ENCODE assay signal across 1 cellular context in genomic region chr20:41669708-41670263, GRCh38.
TF ChIP-seq lines count a peak whose summit lies in the region.

No MANE protein-coding gene starts in this region.

TF ChIP-seq in K562, 482 proteins besides CTCF, POLR2A, EP300 and RAD21 (continued from another document and continues in another):
- TF ChIP-seq, protein P1, sequence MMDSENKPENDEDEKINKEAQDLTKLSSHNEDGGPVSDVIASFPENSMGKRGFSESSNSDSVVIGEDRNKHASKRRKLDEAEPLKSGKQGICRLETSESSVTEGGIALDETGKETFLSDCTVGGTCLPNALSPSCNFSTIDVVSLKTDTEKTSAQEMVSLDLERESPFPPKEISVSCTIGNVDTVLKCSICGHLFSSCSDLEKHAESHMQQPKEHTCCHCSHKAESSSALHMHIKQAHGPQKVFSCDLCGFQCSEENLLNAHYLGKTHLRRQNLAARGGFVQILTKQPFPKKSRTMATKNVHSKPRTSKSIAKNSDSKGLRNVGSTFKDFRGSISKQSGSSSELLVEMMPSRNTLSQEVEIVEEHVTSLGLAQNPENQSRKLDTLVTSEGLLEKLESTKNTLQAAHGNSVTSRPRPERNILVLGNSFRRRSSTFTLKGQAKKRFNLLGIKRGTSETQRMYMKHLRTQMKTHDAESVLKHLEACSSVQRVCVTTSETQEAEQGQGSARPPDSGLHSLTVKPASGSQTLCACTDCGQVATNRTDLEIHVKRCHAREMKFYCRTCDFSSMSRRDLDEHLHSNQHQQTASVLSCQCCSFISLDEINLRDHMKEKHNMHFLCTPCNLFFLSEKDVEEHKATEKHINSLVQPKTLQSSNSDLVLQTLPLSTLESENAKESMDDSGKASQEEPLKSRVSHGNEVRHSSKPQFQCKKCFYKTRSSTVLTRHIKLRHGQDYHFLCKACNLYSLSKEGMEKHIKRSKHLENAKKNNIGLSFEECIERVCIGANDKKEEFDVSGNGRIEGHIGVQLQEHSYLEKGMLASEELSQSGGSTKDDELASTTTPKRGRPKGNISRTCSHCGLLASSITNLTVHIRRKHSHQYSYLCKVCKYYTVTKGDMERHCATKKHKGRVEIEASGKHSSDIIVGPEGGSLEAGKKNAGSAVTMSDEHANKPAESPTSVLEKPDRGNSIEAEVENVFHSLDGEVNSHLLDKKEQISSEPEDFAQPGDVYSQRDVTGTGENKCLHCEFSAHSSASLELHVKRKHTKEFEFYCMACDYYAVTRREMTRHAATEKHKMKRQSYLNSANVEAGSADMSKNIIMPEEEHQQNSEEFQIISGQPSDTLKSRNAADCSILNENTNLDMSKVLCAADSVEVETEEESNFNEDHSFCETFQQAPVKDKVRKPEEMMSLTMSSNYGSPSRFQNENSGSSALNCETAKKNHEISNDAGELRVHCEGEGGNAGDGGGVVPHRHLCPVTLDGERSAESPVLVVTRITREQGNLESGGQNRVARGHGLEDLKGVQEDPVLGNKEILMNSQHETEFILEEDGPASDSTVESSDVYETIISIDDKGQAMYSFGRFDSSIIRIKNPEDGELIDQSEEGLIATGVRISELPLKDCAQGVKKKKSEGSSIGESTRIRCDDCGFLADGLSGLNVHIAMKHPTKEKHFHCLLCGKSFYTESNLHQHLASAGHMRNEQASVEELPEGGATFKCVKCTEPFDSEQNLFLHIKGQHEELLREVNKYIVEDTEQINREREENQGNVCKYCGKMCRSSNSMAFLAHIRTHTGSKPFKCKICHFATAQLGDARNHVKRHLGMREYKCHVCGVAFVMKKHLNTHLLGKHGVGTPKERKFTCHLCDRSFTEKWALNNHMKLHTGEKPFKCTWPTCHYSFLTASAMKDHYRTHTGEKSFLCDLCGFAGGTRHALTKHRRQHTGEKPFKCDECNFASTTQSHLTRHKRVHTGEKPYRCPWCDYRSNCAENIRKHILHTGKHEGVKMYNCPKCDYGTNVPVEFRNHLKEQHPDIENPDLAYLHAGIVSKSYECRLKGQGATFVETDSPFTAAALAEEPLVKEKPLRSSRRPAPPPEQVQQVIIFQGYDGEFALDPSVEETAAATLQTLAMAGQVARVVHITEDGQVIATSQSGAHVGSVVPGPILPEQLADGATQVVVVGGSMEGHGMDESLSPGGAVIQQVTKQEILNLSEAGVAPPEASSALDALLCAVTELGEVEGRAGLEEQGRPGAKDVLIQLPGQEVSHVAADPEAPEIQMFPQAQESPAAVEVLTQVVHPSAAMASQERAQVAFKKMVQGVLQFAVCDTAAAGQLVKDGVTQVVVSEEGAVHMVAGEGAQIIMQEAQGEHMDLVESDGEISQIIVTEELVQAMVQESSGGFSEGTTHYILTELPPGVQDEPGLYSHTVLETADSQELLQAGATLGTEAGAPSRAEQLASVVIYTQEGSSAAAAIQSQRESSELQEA (IDR thresholded peaks at IDR 0.05; ENCODE audit: low read depth) = peak; percentile 31; the same call in 1 of the 2 replicates
- TF ChIP-seq BRF1 (IDR thresholded peaks at IDR 0.05; ENCODE audit: borderline replicate concordance, extremely low read depth, insufficient read length) (no peak), HINFP (tag; conservative IDR thresholded peaks at IDR 0.05; ENCODE audit: low read depth) (no peak), MTA3 (IDR thresholded peaks at IDR 0.05; ENCODE audit: borderline replicate concordance) (peak; percentile 63), LEF1 (IDR thresholded peaks at IDR 0.05) (no peak), SNRNP70 (optimal IDR thresholded peaks at IDR 0.05; ENCODE audit: low read depth, low read length) (no peak), BRCA1 (IDR thresholded peaks at IDR 0.05) (no peak), BRCA1 (CRISPR knock-in tag; IDR thresholded peaks at IDR 0.05) (no peak), ZNF133 (CRISPR knock-in tag; IDR thresholded peaks at IDR 0.05) (no peak), RBM15 (IDR thresholded peaks at IDR 0.05; ENCODE audit: insufficient read depth, low read length) (no peak), SUPT5H (IDR thresholded peaks at IDR 0.05) (peak; percentile 56), HNRNPLL (IDR thresholded peaks at IDR 0.05; ENCODE audit: low read depth, low read length, poor library complexity, severe bottlenecking) (no peak), TCF7 (IDR thresholded peaks at IDR 0.05; ENCODE audit: borderline replicate concordance) (no peak), SNIP1 (IDR thresholded peaks at IDR 0.05; ENCODE audit: low read depth) (peak; percentile 51; the same call in 1 of the 2 replicates), ILF3 (IDR thresholded peaks at IDR 0.05; ENCODE audit: borderline replicate concordance) (no peak), THRB (CRISPR knock-in tag; conservative IDR thresholded peaks at IDR 0.05) (peak; percentile 60; the same call in 1 of the 2 replicates), HDAC2 (IDR thresholded peaks at IDR 0.05) (peak; percentile 71; the same call in 1 of the 2 replicates), HNRNPL (IDR thresholded peaks at IDR 0.05; ENCODE audit: low read depth, low read length) (no peak), ZNF354B (CRISPR knock-in tag; IDR thresholded peaks at IDR 0.05) (no peak), ZNF592 (IDR thresholded peaks at IDR 0.05) (peak; percentile 35; the same call in 1 of the 2 replicates), EP400 (IDR thresholded peaks at IDR 0.05) (peak; percentile 59; the same call in 1 of the 2 replicates), ILK (tag; IDR thresholded peaks at IDR 0.05; ENCODE audit: borderline replicate concordance, low read depth) (no peak), TAF1 (IDR thresholded peaks at IDR 0.05; ENCODE audit: control insufficient read depth, extremely low read depth, insufficient read depth, low read length, severe bottlenecking) (peak; percentile 48), MCM7 (IDR thresholded peaks at IDR 0.05) (peak; percentile 68 to 86; a peak in 1 of 4 replicates), HNRNPK (IDR thresholded peaks at IDR 0.05; ENCODE audit: low read depth, low read length, poor library complexity, severe bottlenecking) (no peak), ELF4 (CRISPR knock-in tag; IDR thresholded peaks at IDR 0.05) (peak; percentile 87), STAG1 (CRISPR knock-in tag; IDR thresholded peaks at IDR 0.05; ENCODE audit: borderline replicate concordance) (no peak), MLLT1 (IDR thresholded peaks at IDR 0.05) (peak; percentile 65 to 71; a peak in 3 of 4 replicates), PPARD (CRISPR knock-in tag; IDR thresholded peaks at IDR 0.05) (no peak), HNRNPUL1 (IDR thresholded peaks at IDR 0.05; ENCODE audit: low read length) (no peak), ZNF551 (CRISPR knock-in tag; IDR thresholded peaks at IDR 0.05) (no peak), LCOR (CRISPR knock-in tag; IDR thresholded peaks at IDR 0.05) (no peak)
- TF ChIP-seq, protein P2, sequence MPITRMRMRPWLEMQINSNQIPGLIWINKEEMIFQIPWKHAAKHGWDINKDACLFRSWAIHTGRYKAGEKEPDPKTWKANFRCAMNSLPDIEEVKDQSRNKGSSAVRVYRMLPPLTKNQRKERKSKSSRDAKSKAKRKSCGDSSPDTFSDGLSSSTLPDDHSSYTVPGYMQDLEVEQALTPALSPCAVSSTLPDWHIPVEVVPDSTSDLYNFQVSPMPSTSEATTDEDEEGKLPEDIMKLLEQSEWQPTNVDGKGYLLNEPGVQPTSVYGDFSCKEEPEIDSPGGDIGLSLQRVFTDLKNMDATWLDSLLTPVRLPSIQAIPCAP (CRISPR knock-in tag; IDR thresholded peaks at IDR 0.05; ENCODE audit: borderline replicate concordance) = no peak
- TF ChIP-seq, protein P3, sequence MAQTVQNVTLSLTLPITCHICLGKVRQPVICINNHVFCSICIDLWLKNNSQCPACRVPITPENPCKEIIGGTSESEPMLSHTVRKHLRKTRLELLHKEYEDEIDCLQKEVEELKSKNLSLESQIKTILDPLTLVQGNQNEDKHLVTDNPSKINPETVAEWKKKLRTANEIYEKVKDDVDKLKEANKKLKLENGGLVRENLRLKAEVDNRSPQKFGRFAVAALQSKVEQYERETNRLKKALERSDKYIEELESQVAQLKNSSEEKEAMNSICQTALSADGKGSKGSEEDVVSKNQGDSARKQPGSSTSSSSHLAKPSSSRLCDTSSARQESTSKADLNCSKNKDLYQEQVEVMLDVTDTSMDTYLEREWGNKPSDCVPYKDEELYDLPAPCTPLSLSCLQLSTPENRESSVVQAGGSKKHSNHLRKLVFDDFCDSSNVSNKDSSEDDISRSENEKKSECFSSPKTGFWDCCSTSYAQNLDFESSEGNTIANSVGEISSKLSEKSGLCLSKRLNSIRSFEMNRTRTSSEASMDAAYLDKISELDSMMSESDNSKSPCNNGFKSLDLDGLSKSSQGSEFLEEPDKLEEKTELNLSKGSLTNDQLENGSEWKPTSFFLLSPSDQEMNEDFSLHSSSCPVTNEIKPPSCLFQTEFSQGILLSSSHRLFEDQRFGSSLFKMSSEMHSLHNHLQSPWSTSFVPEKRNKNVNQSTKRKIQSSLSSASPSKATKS (CRISPR knock-in tag; IDR thresholded peaks at IDR 0.05) = no peak
- TF ChIP-seq, protein P4, sequence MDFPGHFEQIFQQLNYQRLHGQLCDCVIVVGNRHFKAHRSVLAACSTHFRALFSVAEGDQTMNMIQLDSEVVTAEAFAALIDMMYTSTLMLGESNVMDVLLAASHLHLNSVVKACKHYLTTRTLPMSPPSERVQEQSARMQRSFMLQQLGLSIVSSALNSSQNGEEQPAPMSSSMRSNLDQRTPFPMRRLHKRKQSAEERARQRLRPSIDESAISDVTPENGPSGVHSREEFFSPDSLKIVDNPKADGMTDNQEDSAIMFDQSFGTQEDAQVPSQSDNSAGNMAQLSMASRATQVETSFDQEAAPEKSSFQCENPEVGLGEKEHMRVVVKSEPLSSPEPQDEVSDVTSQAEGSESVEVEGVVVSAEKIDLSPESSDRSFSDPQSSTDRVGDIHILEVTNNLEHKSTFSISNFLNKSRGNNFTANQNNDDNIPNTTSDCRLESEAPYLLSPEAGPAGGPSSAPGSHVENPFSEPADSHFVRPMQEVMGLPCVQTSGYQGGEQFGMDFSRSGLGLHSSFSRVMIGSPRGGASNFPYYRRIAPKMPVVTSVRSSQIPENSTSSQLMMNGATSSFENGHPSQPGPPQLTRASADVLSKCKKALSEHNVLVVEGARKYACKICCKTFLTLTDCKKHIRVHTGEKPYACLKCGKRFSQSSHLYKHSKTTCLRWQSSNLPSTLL (IDR thresholded peaks at IDR 0.05) = peak; percentile 53; the same call in 1 of the 2 replicates
